ENCODE assay signal across 8 cellular contexts in the genomic region with DNA sequence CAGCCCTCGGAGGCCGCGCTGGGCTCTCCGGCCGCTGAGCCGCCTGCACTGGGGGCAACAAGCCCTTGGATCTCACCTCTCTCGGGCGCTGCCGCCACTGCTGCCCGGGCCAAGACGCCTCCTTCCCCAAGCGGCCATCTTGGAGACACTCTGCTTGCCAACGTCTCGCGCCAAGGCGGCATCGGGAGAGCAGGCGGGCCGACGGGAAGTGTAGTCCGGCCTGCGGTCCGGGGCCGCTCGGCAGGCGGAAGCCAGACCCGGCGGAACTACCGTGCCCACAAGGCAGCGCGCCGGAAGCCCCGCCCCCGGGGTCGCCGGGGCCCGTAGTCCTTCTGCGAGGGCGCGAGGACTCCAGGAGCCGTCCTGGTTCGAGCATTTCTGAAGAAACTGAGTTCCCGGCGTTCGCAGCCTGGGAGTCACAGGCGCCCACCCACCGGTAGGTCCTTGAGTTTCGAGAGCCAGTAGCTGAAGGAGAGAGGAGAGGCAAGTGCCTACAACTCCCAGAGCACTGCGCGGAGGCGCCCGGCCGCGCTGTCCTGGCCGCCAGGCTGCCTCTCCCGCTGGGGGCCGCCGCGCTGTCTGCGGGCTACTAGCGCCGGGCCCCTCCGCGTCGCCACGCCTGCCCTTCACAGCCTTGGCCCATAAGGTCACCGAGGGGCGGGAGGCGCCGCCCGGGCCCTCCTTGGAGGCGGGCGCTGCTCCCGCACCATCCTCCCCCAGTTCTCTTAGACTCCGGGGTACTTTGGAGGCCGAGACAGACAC. TPM values are rescaled to one million over a fixed set of nuclear protein-coding genes. Genes with fewer than 3 reads are reported as not detected.
A peak's percentile ranks its signal among the peaks of the same experiment; 100 is the strongest.
DNase-seq lines count a peak whose midpoint lies in the region; ATAC-seq and TF ChIP-seq lines count a peak whose summit lies in the region.

A gene with protein sequence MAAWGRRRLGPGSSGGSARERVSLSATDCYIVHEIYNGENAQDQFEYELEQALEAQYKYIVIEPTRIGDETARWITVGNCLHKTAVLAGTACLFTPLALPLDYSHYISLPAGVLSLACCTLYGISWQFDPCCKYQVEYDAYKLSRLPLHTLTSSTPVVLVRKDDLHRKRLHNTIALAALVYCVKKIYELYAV (minus strand): TSS at position 147 of the 762 bp plus-strand sequence. CDS start 9 bp downstream, at position 138.

- H3K27me3 Mint-ChIP-seq in CD4-positive, alpha-beta T cell, result no peaks in the 10 kb centered on the region

- peak; percentile 89 to 95 (median 91) for DNase-seq in CD4-positive, alpha-beta T cell
- DNase-seq in NCI-H82 (lab: John Stamatoyannopoulos, UW) (peak; percentile 98), dermis blood vessel endothelial cell (peak; percentile 98)
- DNase-seq in activated CD4-positive, alpha-beta T cell treated with anti-CD3 and anti-CD28 coated beads, Interleukin-2, amount 50 U/mL, for 48 hours, result peak; percentile 94
- DNase-seq in stimulated activated CD4-positive, alpha-beta T cell treated with anti-CD3 and anti-CD28 coated beads, Interleukin-4, amount 100 ng/mL, for 1 hour, result peak; percentile 94

- TF ChIP-seq RAD21 in liver (IDR thresholded peaks at IDR 0.05), result peak in 1 of 2 donors; percentile 25

- peaks cover 77% of the 10 kb centered on the region for H3K4me1 Mint-ChIP-seq in CD4-positive, alpha-beta T cell (ENCODE audit: low read depth)

- H3K9me3 ChIP-seq in CD4-positive, alpha-beta T cell (ENCODE audit: control insufficient read depth, low read length), result no peaks in the 10 kb centered on the region
- no peaks in the 10 kb centered on the region for H3K9me3 ChIP-seq in liver (ENCODE audit: control insufficient read depth in 4 of 4, low read length in 3 of 4)

- peak within 1 kb of the TSS; percentile 85 for H3K27ac Mint-ChIP-seq in CD4-positive, alpha-beta T cell

- H3K9me3 Mint-ChIP-seq in CD4-positive, alpha-beta T cell, result no peaks in the 10 kb centered on the region

- POLR2A ChIA-PET in CD4-positive, alpha-beta T cell (lab: Charles Lee), result interaction anchor here (0.6 to 1.6 kb wide), 5 partner anchors 38 to 88 kb away, joined by 3 to 4 read pairs (median 3); no protein-coding TSS in a partner anchor

- peak within 1 kb of the TSS; percentile 87 for H3K27ac ChIP-seq in CD4-positive, alpha-beta T cell (ENCODE audit: low read depth, low read length)
- H3K27ac ChIP-seq in liver (ENCODE audit: low read depth in 1 of 2, low read length in 2 of 2), result peak within 1 kb of the TSS; percentile 80 to 89

- H3K27me3 ChIP-seq in CD4-positive, alpha-beta T cell (ENCODE audit: control insufficient read depth, insufficient read depth, low read length), result no peaks in the 10 kb centered on the region
- H3K27me3 ChIP-seq in liver (ENCODE audit: control insufficient read depth in 4 of 4, insufficient read depth in 4 of 4, low read length in 3 of 4), result no peaks in the 10 kb centered on the region

- peaks cover 0 to 7% (median 3%) of the 10 kb centered on the region in 4 donors for H3K36me3 ChIP-seq in liver (ENCODE audit: control insufficient read depth in 4 of 4, insufficient read depth in 3 of 4, low read depth in 1 of 4, low read length in 3 of 4)

- H3K4me3 ChIP-seq in liver (ENCODE audit: low read depth in 1 of 3, low read length in 3 of 3), result peak within 1 kb of the TSS; percentile 81 to 93 (median 83)

- CTCF ChIA-PET in CD4-positive, alpha-beta T cell (lab: Charles Lee), result interaction anchor here (0.7 to 3.2 kb wide), 4 partner anchors 66 to 299 kb away, joined by 3 to 15 read pairs (median 4); no protein-coding TSS in a partner anchor

- peaks cover 9 to 41% (median 27%) of the 10 kb centered on the region in 4 donors for H3K4me1 ChIP-seq in liver (ENCODE audit: control insufficient read depth in 4 of 4, insufficient read depth in 4 of 4, low read length in 3 of 4)

- H3K9ac ChIP-seq in liver (ENCODE audit: low read depth in 1 of 2, low read length in 2 of 2), result peak within 1 kb of the TSS; percentile 77 to 94

- no peak for TF ChIP-seq CTCF in CD4-positive, alpha-beta T cell (IDR thresholded peaks at IDR 0.05)
- no peak for TF ChIP-seq CTCF in liver (IDR thresholded peaks at IDR 0.05; ENCODE audit: low read depth, low read length, missing input control)

- under 1% methylated on average over 76 of the region's 76 CpGs for WGBS in liver

- intact Hi-C loops in CD4-positive, alpha-beta T cell (cut with DNase I, micrococcal nuclease), result loop anchor here (1.0 to 10.0 kb wide), 9 partner anchors 39 to 338 kb away; partner anchors contain the start of genes DHRS7B (in 2 of the 2), NATD1 (in 2 of the 2) and USP22 (in 1 of the 2)

- H3K4me3 Mint-ChIP-seq in CD4-positive, alpha-beta T cell, result peak within 1 kb of the TSS; percentile 98

- peaks cover 8% of the 10 kb centered on the region for H3K36me3 Mint-ChIP-seq in CD4-positive, alpha-beta T cell (ENCODE audit: low read depth)

- ATAC-seq in CD4-positive, alpha-beta T cell (ENCODE audit: poor library complexity), result peak; percentile 94
- ATAC-seq in GM19438 (IDR thresholded peaks at IDR 0.05; ENCODE audit: low read depth, unreplicated experiment) (peak; percentile 84), HG03571 (IDR thresholded peaks at IDR 0.05; ENCODE audit: unreplicated experiment) (peak; percentile 92)

TF ChIP-seq in liver, 16 proteins besides CTCF, POLR2A, EP300 and RAD21:
- no peak for TF ChIP-seq FOXA1 (IDR thresholded peaks at IDR 0.05)
- TF ChIP-seq FOXA2 (IDR thresholded peaks at IDR 0.05), result no peak
- TF ChIP-seq, protein P1, sequence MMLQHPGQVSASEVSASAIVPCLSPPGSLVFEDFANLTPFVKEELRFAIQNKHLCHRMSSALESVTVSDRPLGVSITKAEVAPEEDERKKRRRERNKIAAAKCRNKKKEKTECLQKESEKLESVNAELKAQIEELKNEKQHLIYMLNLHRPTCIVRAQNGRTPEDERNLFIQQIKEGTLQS (IDR thresholded peaks at IDR 0.05), result no peak
- peak; percentile 99 for TF ChIP-seq YY1 (IDR thresholded peaks at IDR 0.05)
- TF ChIP-seq HNF4G (IDR thresholded peaks at IDR 0.05), result no peak
- TF ChIP-seq REST (IDR thresholded peaks at IDR 0.05), result no peak
- no peak for TF ChIP-seq SP1 (IDR thresholded peaks at IDR 0.05)
- TF ChIP-seq RXRA (IDR thresholded peaks at IDR 0.05), result no peak
- no peak for TF ChIP-seq NR2F2 (IDR thresholded peaks at IDR 0.05)
- TF ChIP-seq, protein P2, sequence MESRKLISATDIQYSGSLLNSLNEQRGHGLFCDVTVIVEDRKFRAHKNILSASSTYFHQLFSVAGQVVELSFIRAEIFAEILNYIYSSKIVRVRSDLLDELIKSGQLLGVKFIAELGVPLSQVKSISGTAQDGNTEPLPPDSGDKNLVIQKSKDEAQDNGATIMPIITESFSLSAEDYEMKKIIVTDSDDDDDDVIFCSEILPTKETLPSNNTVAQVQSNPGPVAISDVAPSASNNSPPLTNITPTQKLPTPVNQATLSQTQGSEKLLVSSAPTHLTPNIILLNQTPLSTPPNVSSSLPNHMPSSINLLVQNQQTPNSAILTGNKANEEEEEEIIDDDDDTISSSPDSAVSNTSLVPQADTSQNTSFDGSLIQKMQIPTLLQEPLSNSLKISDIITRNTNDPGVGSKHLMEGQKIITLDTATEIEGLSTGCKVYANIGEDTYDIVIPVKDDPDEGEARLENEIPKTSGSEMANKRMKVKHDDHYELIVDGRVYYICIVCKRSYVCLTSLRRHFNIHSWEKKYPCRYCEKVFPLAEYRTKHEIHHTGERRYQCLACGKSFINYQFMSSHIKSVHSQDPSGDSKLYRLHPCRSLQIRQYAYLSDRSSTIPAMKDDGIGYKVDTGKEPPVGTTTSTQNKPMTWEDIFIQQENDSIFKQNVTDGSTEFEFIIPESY (IDR thresholded peaks at IDR 0.05), result no peak
- peak in 1 of 2 donors; percentile 50 for TF ChIP-seq JUND (IDR thresholded peaks at IDR 0.05)
- peak in 1 of 2 donors; percentile 42 for TF ChIP-seq HNF4A (conservative IDR thresholded peaks at IDR 0.05)
- TF ChIP-seq MAX (IDR thresholded peaks at IDR 0.05), result no peak
- TF ChIP-seq GABPA (IDR thresholded peaks at IDR 0.05 in 1 of 2, conservative IDR thresholded peaks at IDR 0.05 in 1 of 2), result peak; percentile 54 to 87
- TF ChIP-seq EGR1 (IDR thresholded peaks at IDR 0.05; ENCODE audit: low read depth in 2 of 2), result no peak
- no peak for TF ChIP-seq TAF1 (conservative IDR thresholded peaks at IDR 0.05)
TF ChIP-seq in liver: peak in this region for 4.

RNA-seq across cellular contexts. Expression of the gene that starts here (rescaled TPM):
- 10 to 100 TPM; 17.8 to 19.2 TPM for total RNA-seq in CD4-positive, alpha-beta T cell
- total RNA-seq in dermis blood vessel endothelial cell (20.4 and 30.0 TPM in 2 replicates), liver (10 to 100 TPM in 1 of 2 donors, 1 to 10 TPM in 1; 9.3 to 10.2 TPM)
- 10 to 100 TPM; 13.0 to 20.8 TPM for polyA plus RNA-seq in liver

Comparison
In these comparisons a context has a peak if more than half of its experiments do, and no peak if none do; other contexts are left out.
1. Peak in every context shown above with its lines: DNase-seq, ATAC-seq, H3K4me3 ChIP-seq and H3K27ac ChIP-seq.